Comparison of ENCODE assay signal across 29 cellular contexts in genomic region chr14:31936100-31936499, GRCh38.
DNase-seq lines count a peak whose midpoint lies in the region; ATAC-seq and TF ChIP-seq lines count a peak whose summit lies in the region.
"Had no signal": no experiment of that assay in that cellular context is flagged by ENCODE, and none has a peak within 500 bp of the region (broad histone marks: within the 10 kb centered on the region; RNA-seq: fewer than 3 reads in every experiment).

No MANE protein-coding gene starts in this region.

- CTCF ChIA-PET in PC-3 (lab: Charles Lee), result interaction anchor here (0.6 kb wide), 1 partner anchor 203 kb away, joined by 3 read pairs; no protein-coding TSS in a partner anchor
- CTCF ChIA-PET in activated CD8-positive, alpha-beta T cell treated with anti-CD3 and anti-CD28 coated beads, Interleukin-2, amount 10 ng/mL, durations not matched to agents 7 days and 5 days (lab: Charles Lee), result interaction anchor here (2.9 to 3.2 kb wide), 2 partner anchors 10 to 319 kb away, joined by 14 to 15 read pairs; no protein-coding TSS in a partner anchor

- H3K4me1 Mint-ChIP-seq in activated CD8-positive, alpha-beta T cell treated with anti-CD3 and anti-CD28 coated beads, Interleukin-2, amount 10 ng/mL, durations not matched to agents 7 days and 5 days (ENCODE audit: low read depth), result peaks cover 9% of the 10 kb centered on the region

- H3K36me3 ChIP-seq in ACC112 (ENCODE audit: insufficient read depth, low read length) (no peaks in the 10 kb centered on the region), PC-3 (ENCODE audit: low read depth, low read length) (no peaks in the 10 kb centered on the region), esophagus squamous epithelium (no peaks in the 10 kb centered on the region), osteoblast (ENCODE audit: insufficient read depth, low read length) (no peaks in the 10 kb centered on the region)
- H3K36me3 ChIP-seq: left lung, sigmoid colon, tibial nerve had no signal

- no peak overlapping the region for H3K4me2 ChIP-seq in PC-3 (ENCODE audit: low read length)
- H3K4me2 ChIP-seq in osteoblast (ENCODE audit: insufficient read depth, low read length), result no peak overlapping the region

- H3K9me3 ChIP-seq in PC-3 (ENCODE audit: low read length) (no peaks in the 10 kb centered on the region), esophagus squamous epithelium (no peaks in the 10 kb centered on the region), osteoblast (ENCODE audit: low read depth, low read length) (no peaks in the 10 kb centered on the region)
- H3K9me3 ChIP-seq: left lung, sigmoid colon, tibial nerve had no signal

- 73 to 76% methylated on average over 6 of the region's 6 CpGs for WGBS in esophagus squamous epithelium, 2 donors

- TF ChIP-seq POLR2A in esophagus squamous epithelium (IDR thresholded peaks at IDR 0.05), result no peak

- no peak for ATAC-seq in PC-3
- ATAC-seq in HG02870 (IDR thresholded peaks at IDR 0.05; ENCODE audit: unreplicated experiment), result no peak
- ATAC-seq in activated CD8-positive, alpha-beta T cell treated with anti-CD3 and anti-CD28 coated beads, Interleukin-2, amount 10 ng/mL, durations not matched to agents 7 days and 5 days, result no peak
- ATAC-seq: activated naive CD4-positive, alpha-beta T cell treated with anti-CD3 and anti-CD28 coated beads, Interleukin-2, amount 50 U/mL, for 72 hours; GM12878; left lung had no signal

- no peak for TF ChIP-seq CTCF in PC-3 (conservative IDR thresholded peaks at IDR 0.05; ENCODE audit: low read depth, low read length)
- TF ChIP-seq CTCF in esophagus squamous epithelium (IDR thresholded peaks at IDR 0.05), result no peak
- TF ChIP-seq CTCF in osteoblast (IDR thresholded peaks at IDR 0.05; ENCODE audit: extremely low read depth, low read depth, low read length), result no peak

- no peaks in the 10 kb centered on the region for H3K36me3 Mint-ChIP-seq in activated CD8-positive, alpha-beta T cell treated with anti-CD3 and anti-CD28 coated beads, Interleukin-2, amount 10 ng/mL, durations not matched to agents 7 days and 5 days (ENCODE audit: low read depth)
- H3K36me3 Mint-ChIP-seq: activated naive CD4-positive, alpha-beta T cell treated with anti-CD3 and anti-CD28 coated beads, Interleukin-2, amount 50 U/mL, for 72 hours; CD8-positive, alpha-beta memory T cell had no signal

- BruUV-seq in PC-3 (replicated peaks; lab: Mats Ljungman, UMichigan), result no TSS peak

- no peak overlapping the region for H3K9ac ChIP-seq in PC-3 (ENCODE audit: low read length)

- peaks cover 39% of the 10 kb centered on the region for H3K4me1 ChIP-seq in ACC112 (ENCODE audit: control insufficient read depth, insufficient read depth, low read length, unreplicated experiment)
- peaks cover 40% of the 10 kb centered on the region for H3K4me1 ChIP-seq in PC-3 (ENCODE audit: insufficient read depth, low read length)
- H3K4me1 ChIP-seq in esophagus squamous epithelium, result peaks cover 0 to 14% (median 0%) of the 10 kb centered on the region in 3 donors
- H3K4me1 ChIP-seq in osteoblast (ENCODE audit: insufficient read depth, low read length), result peaks cover 20% of the 10 kb centered on the region
- H3K4me1 ChIP-seq: left lung, sigmoid colon had no signal

- no peaks in the 10 kb centered on the region for H3K27me3 Mint-ChIP-seq in activated CD8-positive, alpha-beta T cell treated with anti-CD3 and anti-CD28 coated beads, Interleukin-2, amount 10 ng/mL, durations not matched to agents 7 days and 5 days (ENCODE audit: low read depth)
- H3K27me3 Mint-ChIP-seq: B cell had no signal

- no peaks in the 10 kb centered on the region for H3K27me3 ChIP-seq in ACC112 (ENCODE audit: insufficient read depth, low read length)
- no peaks in the 10 kb centered on the region for H3K27me3 ChIP-seq in PC-3 (ENCODE audit: low read length)
- H3K27me3 ChIP-seq in esophagus squamous epithelium, result no peaks in the 10 kb centered on the region
- no peaks in the 10 kb centered on the region for H3K27me3 ChIP-seq in osteoblast (ENCODE audit: insufficient read depth, low read length)
- H3K27me3 ChIP-seq: dorsolateral prefrontal cortex, left lung, sigmoid colon, tibial nerve had no signal

- no peaks in the 10 kb centered on the region for H3K9me3 Mint-ChIP-seq in activated CD8-positive, alpha-beta T cell treated with anti-CD3 and anti-CD28 coated beads, Interleukin-2, amount 10 ng/mL, durations not matched to agents 7 days and 5 days (ENCODE audit: insufficient read depth)
- H3K9me3 Mint-ChIP-seq: activated naive CD4-positive, alpha-beta T cell treated with anti-CD3 and anti-CD28 coated beads, Interleukin-2, amount 50 U/mL, for 72 hours; activated T-helper 2 cell treated with anti-CD3 and anti-CD28 coated beads, Interferon-gamma antibody, Interleukin-2, Interleukin-4, amounts not matched to agents 10 μg/mL and 5 μg/mL and 100 μg/mL, durations not matched to agents 14 hours and 24 hours and 36 hours; central memory CD8-positive, alpha-beta T cell had no signal

- H3K27ac ChIP-seq in ACC112 (ENCODE audit: low read depth, low read length), result no peak overlapping the region
- H3K27ac ChIP-seq in PC-3 (ENCODE audit: low read length), result no peak overlapping the region
- H3K27ac ChIP-seq in esophagus squamous epithelium, result peak overlapping the region in 3 of 4 donors; percentile 36 to 56 (median 42)
- no peak overlapping the region for H3K27ac ChIP-seq in osteoblast (ENCODE audit: low read depth, low read length)
- H3K27ac ChIP-seq: dorsolateral prefrontal cortex, HL-60, left lung, RWPE1, sigmoid colon, SK-N-MC, tibial nerve, VCaP had no signal

- H3K79me2 ChIP-seq in ACC112 (ENCODE audit: control insufficient read depth, insufficient read depth, low read length, unreplicated experiment) (no peaks in the 10 kb centered on the region), PC-3 (ENCODE audit: low read length) (no peaks in the 10 kb centered on the region), osteoblast (ENCODE audit: insufficient read depth, low read length) (no peaks in the 10 kb centered on the region)

- H3K4me3 ChIP-seq in ACC112 (ENCODE audit: low read depth, low read length), result no peak overlapping the region
- H3K4me3 ChIP-seq in PC-3 (ENCODE audit: low read length), result no peak overlapping the region
- no peak overlapping the region for H3K4me3 ChIP-seq in esophagus squamous epithelium
- H3K4me3 ChIP-seq in osteoblast (ENCODE audit: insufficient read depth, low read length), result no peak overlapping the region
- H3K4me3 ChIP-seq: dorsolateral prefrontal cortex, GM12878, left lung, sigmoid colon, SK-N-MC, tibial nerve had no signal

- POLR2A ChIA-PET in PC-3 (lab: Charles Lee; ENCODE audit: unreplicated experiment), result no interaction called here
- POLR2A ChIA-PET in activated CD8-positive, alpha-beta T cell treated with anti-CD3 and anti-CD28 coated beads, Interleukin-2, amount 10 ng/mL, durations not matched to agents 7 days and 5 days (lab: Charles Lee), result no interaction called here

- peak; percentile 38 for DNase-seq in PC-3
- DNase-seq in esophagus squamous epithelium (lab: John Stamatoyannopoulos, UW), result no peak
- peak; percentile 72 for DNase-seq in osteoblast (ENCODE audit: insufficient read length, low spot score, missing footprints)
- DNase-seq in activated CD4-positive, alpha-beta T cell treated with anti-CD3 and anti-CD28 coated beads, Interleukin-2, amount 50 U/mL, for 48 hours, result no peak
- DNase-seq in mesenteric fat pad (ENCODE audit: low spot score), result no peak
- DNase-seq in activated CD8-positive, alpha-beta T cell treated with anti-CD3 and anti-CD28 coated beads, Interleukin-2, amount 10 ng/mL, durations not matched to agents 7 days and 5 days, result no peak
- DNase-seq: activated CD4-positive, alpha-beta T cell treated with anti-CD3 and anti-CD28 coated beads for 48 hours; activated CD8-positive, alpha-beta memory T cell treated with anti-CD3 and anti-CD28 coated beads, Interleukin-2, amount 50 U/mL, for 4 hours; CD8-positive, alpha-beta memory T cell; DND-41; dorsolateral prefrontal cortex; H7; left lung; NCI-H1105; NCI-H2029; posterior cingulate gyrus; sigmoid colon had no signal

- H2AFZ ChIP-seq in ACC112 (ENCODE audit: low read length, unreplicated experiment) (peak overlapping the region; percentile 30), PC-3 (ENCODE audit: low read length) (no peak overlapping the region), osteoblast (ENCODE audit: low read length) (no peak overlapping the region)

- intact Hi-C loops in PC-3 (cut with micrococcal nuclease), result loop anchor here (5.0 kb wide), 2 partner anchors 296 to 626 kb away; no protein-coding TSS in a partner anchor
- intact Hi-C loops in esophagus squamous epithelium (cut with DNase I), result loop anchor here (10.0 kb wide), 1 partner anchor 319 kb away; no protein-coding TSS in a partner anchor

- no peak overlapping the region for H3K27ac Mint-ChIP-seq in activated CD8-positive, alpha-beta T cell treated with anti-CD3 and anti-CD28 coated beads, Interleukin-2, amount 10 ng/mL, durations not matched to agents 7 days and 5 days
- H3K27ac Mint-ChIP-seq: activated T-helper 2 cell treated with anti-CD3 and anti-CD28 coated beads, Interferon-gamma antibody, Interleukin-2, Interleukin-4, amounts not matched to agents 10 μg/mL and 5 μg/mL and 100 μg/mL, durations not matched to agents 14 hours and 24 hours and 36 hours; B cell; CD8-positive, alpha-beta memory T cell had no signal

- H4K20me1 ChIP-seq in PC-3 (ENCODE audit: low read length), result no peaks in the 10 kb centered on the region
- no peaks in the 10 kb centered on the region for H4K20me1 ChIP-seq in osteoblast (ENCODE audit: insufficient read depth, low read length)

- no peak overlapping the region for H3K4me3 Mint-ChIP-seq in activated CD8-positive, alpha-beta T cell treated with anti-CD3 and anti-CD28 coated beads, Interleukin-2, amount 10 ng/mL, durations not matched to agents 7 days and 5 days
- H3K4me3 Mint-ChIP-seq: B cell; CD8-positive, alpha-beta memory T cell; central memory CD8-positive, alpha-beta T cell had no signal

- no peaks in the 10 kb centered on the region for H3K9me2 ChIP-seq in PC-3 (replicated peaks; ENCODE audit: low read length)

- no peaks in the 10 kb centered on the region for H3F3A ChIP-seq in PC-3 (ENCODE audit: low read length, unreplicated experiment)

Comparison
In these comparisons a context has a peak if more than half of its experiments do, and no peak if none do; other contexts are left out.
1. H3K27ac ChIP-seq: peak in esophagus squamous epithelium (3 of 4); none in ACC112 (single experiment), PC-3 (single experiment) and osteoblast (single experiment).
2. DNase-seq: peak in PC-3 (single experiment) and osteoblast (single experiment); none in esophagus squamous epithelium (single experiment), activated CD4-positive, alpha-beta T cell treated with anti-CD3 and anti-CD28 coated beads, Interleukin-2, amount 50 U/mL, for 48 hours (0 of 2), mesenteric fat pad (single experiment) and activated CD8-positive, alpha-beta T cell treated with anti-CD3 and anti-CD28 coated beads, Interleukin-2, amount 10 ng/mL, durations not matched to agents 7 days and 5 days (single experiment).